Comparison of ENCODE assay signal across 8 cellular contexts in the genomic region with DNA sequence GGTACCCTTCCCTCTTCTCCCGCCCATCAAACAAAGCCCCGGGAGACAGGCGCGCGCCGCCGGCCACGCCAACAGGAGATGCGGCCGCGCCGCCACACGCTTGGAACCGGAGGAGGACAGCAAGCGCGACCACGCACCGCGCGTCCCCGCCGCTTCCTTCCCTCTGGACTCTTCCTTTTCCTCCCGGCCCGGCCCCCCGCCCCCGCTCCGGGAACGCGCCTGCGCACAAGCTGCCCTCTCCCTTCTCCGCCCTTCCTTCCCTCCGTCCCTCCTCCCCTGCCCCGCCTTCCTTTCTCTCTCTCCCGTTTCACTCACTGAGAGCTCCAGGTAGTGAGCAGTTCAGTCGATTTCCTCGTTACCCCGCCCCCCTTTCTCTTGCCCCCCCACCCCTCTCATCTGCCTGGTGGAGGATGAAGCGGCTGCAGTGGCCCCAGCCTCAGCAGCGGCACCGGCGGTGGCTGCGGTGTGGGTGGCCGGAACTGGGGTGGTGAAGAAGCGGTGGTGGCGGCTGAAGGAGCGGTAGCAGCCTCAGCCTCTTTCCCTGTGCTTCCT. TPM values are rescaled to one million over a fixed set of nuclear protein-coding genes. Genes with fewer than 3 reads are reported as not detected.
DNase-seq lines count a peak whose midpoint lies in the region; ATAC-seq and TF ChIP-seq lines count a peak whose summit lies in the region.

RASA1 (plus strand) TSS at position 310 of the 552 bp plus-strand sequence. CDS start 569 bp downstream, outside the sequence.

- H3K36me3 Mint-ChIP-seq in activated naive CD4-positive, alpha-beta T cell treated with anti-CD3 and anti-CD28 coated beads, Interleukin-2, amount 50 U/mL, for 72 hours: peaks cover 13 to 20% of the 10 kb centered on the region in 2 donors

- no peaks in the 10 kb centered on the region for H3K9me3 Mint-ChIP-seq in activated naive CD4-positive, alpha-beta T cell treated with anti-CD3 and anti-CD28 coated beads, Interleukin-2, amount 50 U/mL, for 72 hours

- peak within 1 kb of the TSS; percentile 89 for H3K27ac ChIP-seq in temporal lobe (ENCODE audit: low read depth, low read length)

- DNase-seq in NCI-H1105 (lab: John Stamatoyannopoulos, UW) (peak; percentile 82), SKM-1 (lab: John Stamatoyannopoulos, UW; ENCODE audit: unreplicated experiment) (peak; percentile 90), glomerular visceral epithelial cell (ENCODE audit: extremely low spot score) (peak; percentile 99), omental fat pad (ENCODE audit: low spot score) (peak; percentile 75)
- DNase-seq in activated naive CD4-positive, alpha-beta T cell treated with anti-CD3 and anti-CD28 coated beads, Interleukin-2, amount 50 U/mL, for 72 hours (ENCODE audit: low spot score in 2 of 2): peak; percentile 78 to 88

- no peak for TF ChIP-seq CTCF in omental fat pad (IDR thresholded peaks at IDR 0.05)

- TF ChIP-seq POLR2A in GM10847 (IDR thresholded peaks at IDR 0.05; ENCODE audit: extremely low read depth, insufficient read length): peak; percentile 75

- peak; percentile 62 for ATAC-seq in HG02642 (IDR thresholded peaks at IDR 0.05; ENCODE audit: poor library complexity, unreplicated experiment)
- ATAC-seq in activated naive CD4-positive, alpha-beta T cell treated with anti-CD3 and anti-CD28 coated beads, Interleukin-2, amount 50 U/mL, for 72 hours: peak; percentile 74 to 79
- ATAC-seq in omental fat pad (ENCODE audit: low FRiP score): peak; percentile 96

- H3K27ac Mint-ChIP-seq in activated naive CD4-positive, alpha-beta T cell treated with anti-CD3 and anti-CD28 coated beads, Interleukin-2, amount 50 U/mL, for 72 hours: peak within 1 kb of the TSS; percentile 15 to 97

RNA-seq across cellular contexts. Expression of gene RASA1, which starts in this region (rescaled TPM):
- total RNA-seq in activated naive CD4-positive, alpha-beta T cell treated with anti-CD3 and anti-CD28 coated beads, Interleukin-2, amount 50 U/mL, for 72 hours: 10 to 100 TPM; 16.9 to 22.9 TPM
- total RNA-seq in omental fat pad: 10 to 100 TPM; 22.8 to 37.7 (median 30.3) TPM
- 56.3 TPM for total RNA-seq in temporal lobe

Comparison
In these comparisons a context has a peak if more than half of its experiments do, and no peak if none do; other contexts are left out.
1. Peak in every context shown above with its lines: DNase-seq, ATAC-seq and H3K27ac ChIP-seq.